In genomic region chr10:20330246-20330645, GRCh38 we compare ENCODE assay signal across 24 cellular contexts.
A peak's percentile ranks its signal among the peaks of the same experiment; 100 is the strongest.
DNase-seq lines count a peak whose midpoint lies in the region; ATAC-seq and TF ChIP-seq lines count a peak whose summit lies in the region.
"Had no signal": no experiment of that assay in that cellular context is flagged by ENCODE, and none has a peak within 500 bp of the region (broad histone marks: within the 10 kb centered on the region; RNA-seq: fewer than 3 reads in every experiment).

No MANE protein-coding gene starts in this region.

- H3K4me3 ChIP-seq in Jurkat, Clone E6-1 (ENCODE audit: low read length): no peak overlapping the region
- H3K4me3 ChIP-seq in mesendoderm (ENCODE audit: low read length): no peak overlapping the region
- H3K4me3 ChIP-seq: A549; BLaER1 treated with 17β-estradiol and CSF1 and Interleukin-3, amounts not matched to agents 10 nM and 100 nM; GM23338 had no signal

- no peaks in the 10 kb centered on the region; the same call in 1 of the 2 replicates for H3K27me3 Mint-ChIP-seq in WTC11 (ENCODE audit: low read depth)
- H3K27me3 Mint-ChIP-seq in activated naive CD8-positive, alpha-beta T cell treated with anti-CD3 and anti-CD28 coated beads for 36 hours: no peaks in the 10 kb centered on the region
- H3K27me3 Mint-ChIP-seq: CD4-positive, alpha-beta T cell; CD8-positive, alpha-beta memory T cell had no signal

- no peak overlapping the region for H3K18ac ChIP-seq in mesendoderm (ENCODE audit: low read length)

- CTCF ChIA-PET in WTC11 (lab: Charles Lee): no interaction called here

- H3K9me3 Mint-ChIP-seq in WTC11: peaks cover 42% of the 10 kb centered on the region
- peaks cover 9% of the 10 kb centered on the region for H3K9me3 Mint-ChIP-seq in activated naive CD8-positive, alpha-beta T cell treated with anti-CD3 and anti-CD28 coated beads for 36 hours

- no peak overlapping the region for H4K5ac ChIP-seq in mesendoderm (ENCODE audit: low read length)

- no peak overlapping the region for H3K27ac Mint-ChIP-seq in WTC11
- H3K27ac Mint-ChIP-seq in activated naive CD8-positive, alpha-beta T cell treated with anti-CD3 and anti-CD28 coated beads for 36 hours: no peak overlapping the region
- H3K27ac Mint-ChIP-seq: CD14-positive monocyte; CD4-positive, alpha-beta T cell; CD8-positive, alpha-beta memory T cell; GM23338 had no signal

- no peaks in the 10 kb centered on the region for H3K27me3 ChIP-seq in mesendoderm (ENCODE audit: insufficient read depth, low read length, poor library complexity)
- H3K27me3 ChIP-seq: BE2C; BLaER1 treated with 17β-estradiol and CSF1 and Interleukin-3, amounts not matched to agents 10 nM and 100 nM had no signal

- POLR2A ChIA-PET in WTC11 (lab: Charles Lee): no interaction called here

- no peaks in the 10 kb centered on the region for H3K36me3 ChIP-seq in mesendoderm (ENCODE audit: control insufficient read depth, insufficient read depth, low read length)
- H3K36me3 ChIP-seq: BE2C; BLaER1 treated with 17β-estradiol and CSF1 and Interleukin-3, amounts not matched to agents 10 nM and 100 nM had no signal

- H3K9ac ChIP-seq in mesendoderm (ENCODE audit: low read length): no peak overlapping the region
- H3K9ac ChIP-seq: BLaER1 treated with 17β-estradiol and CSF1 and Interleukin-3, amounts not matched to agents 10 nM and 100 nM had no signal

- H3K36me3 Mint-ChIP-seq in WTC11: peaks cover 24% of the 10 kb centered on the region
- H3K36me3 Mint-ChIP-seq in activated naive CD8-positive, alpha-beta T cell treated with anti-CD3 and anti-CD28 coated beads for 36 hours: no peaks in the 10 kb centered on the region
- H3K36me3 Mint-ChIP-seq: CD14-positive monocyte; CD8-positive, alpha-beta memory T cell had no signal

- peaks cover 2% of the 10 kb centered on the region; the same call in 1 of the 2 replicates for H3K4me1 Mint-ChIP-seq in WTC11
- H3K4me1 Mint-ChIP-seq in activated naive CD8-positive, alpha-beta T cell treated with anti-CD3 and anti-CD28 coated beads for 36 hours: no peaks in the 10 kb centered on the region
- H3K4me1 Mint-ChIP-seq: CD14-positive monocyte; CD8-positive, alpha-beta memory T cell; GM23338 had no signal

- H3K79me1 ChIP-seq in mesendoderm (ENCODE audit: low read length): no peaks in the 10 kb centered on the region

- H3K4ac ChIP-seq in mesendoderm (ENCODE audit: low read depth, low read length): no peak overlapping the region

- H2BK120ac ChIP-seq in mesendoderm (ENCODE audit: low read depth, low read length): no peak overlapping the region

- H3K79me2 ChIP-seq in mesendoderm (ENCODE audit: control insufficient read depth, insufficient read depth, low read length): no peaks in the 10 kb centered on the region

- no peak overlapping the region for H2AK5ac ChIP-seq in mesendoderm (ENCODE audit: low read length)

- no peak overlapping the region for H4K8ac ChIP-seq in mesendoderm (ENCODE audit: low read depth, low read length)

- intact Hi-C loops in left ventricle myocardium superior (cut with micrococcal nuclease): no loop called here

- H2BK5ac ChIP-seq in mesendoderm (ENCODE audit: low read length): no peak overlapping the region

- no peak overlapping the region for H3K27ac ChIP-seq in mesendoderm (ENCODE audit: low read depth, low read length)
- H3K27ac ChIP-seq: A549; BLaER1 treated with 17β-estradiol and CSF1 and Interleukin-3, amounts not matched to agents 10 nM and 100 nM had no signal

- no CpG with 5 or more reads among the region's 1 CpG for WGBS in mesendoderm (ENCODE audit: extremely low coverage, insufficient coverage, low lambda C conversion rate)

- H3K56ac ChIP-seq in mesendoderm (ENCODE audit: low read length): peak overlapping the region; percentile 6

- DNase-seq in ELF-1 (ENCODE audit: low read depth, low spot score) (peak; percentile 93), WTC11 (ENCODE audit: low spot score) (no peak), mesendoderm (peak; percentile 94), left ventricle myocardium superior (no peak)
- DNase-seq in Jurkat, Clone E6-1 (ENCODE audit: low read depth, low spot score): peak; percentile 6
- DNase-seq in activated naive CD8-positive, alpha-beta T cell treated with anti-CD3 and anti-CD28 coated beads for 36 hours: no peak
- DNase-seq in activated CD8-positive, alpha-beta memory T cell treated with anti-CD3 and anti-CD28 coated beads, Interleukin-2, amount 50 U/mL, for 48 hours: no peak
- DNase-seq: 8988T; ACHN; AML-193; BE2C; CD4-positive, alpha-beta T cell; CD8-positive, alpha-beta memory T cell; DMS 273 treated with DMSO at 0.1 percent for 48 hours; DMS79; EL; GF-D8; H7 had no signal

- no peak overlapping the region for H2BK15ac ChIP-seq in mesendoderm (replicated peaks; ENCODE audit: low read depth)

- no peaks in the 10 kb centered on the region for H3K4me1 ChIP-seq in mesendoderm (ENCODE audit: control insufficient read depth, low read depth, low read length)
- H3K4me1 ChIP-seq: A549, BE2C had no signal

- no peak overlapping the region for H3K4me2 ChIP-seq in mesendoderm (ENCODE audit: low read length)
- H3K4me2 ChIP-seq: A549; BLaER1 treated with 17β-estradiol and CSF1 and Interleukin-3, amounts not matched to agents 10 nM and 100 nM; GM23338 had no signal

- no peak overlapping the region for H3K23ac ChIP-seq in mesendoderm (ENCODE audit: low read length)

- H3K4me3 Mint-ChIP-seq in WTC11: no peak overlapping the region
- no peak overlapping the region for H3K4me3 Mint-ChIP-seq in activated naive CD8-positive, alpha-beta T cell treated with anti-CD3 and anti-CD28 coated beads for 36 hours
- H3K4me3 Mint-ChIP-seq: CD14-positive monocyte; CD4-positive, alpha-beta T cell; CD8-positive, alpha-beta memory T cell; GM23338 had no signal

- no peak for TF ChIP-seq CTCF in WTC11 (IDR thresholded peaks at IDR 0.05)

- peak; percentile 44 for ATAC-seq in WTC11
- ATAC-seq in SK-N-SH treated with all-trans-retinoic acid at 6 μM for 48 hours: no peak
- no peak for ATAC-seq in left ventricle myocardium superior
- ATAC-seq: A549, GM23338, HCT116 had no signal

TF ChIP-seq in WTC11, 78 proteins besides CTCF, POLR2A, EP300 and RAD21 (continues in another document):
- no peak for TF ChIP-seq ERG (CRISPR knock-in tag; IDR thresholded peaks at IDR 0.05)
- no peak for TF ChIP-seq ZSCAN18 (CRISPR knock-in tag; IDR thresholded peaks at IDR 0.05)

TF ChIP-seq in SK-N-SH treated with all-trans-retinoic acid at 6 μM for 48 hours, 23 proteins besides CTCF, POLR2A, EP300 and RAD21:
- TF ChIP-seq SNAI2 (CRISPR knock-in tag; IDR thresholded peaks at IDR 0.05): no peak
- no peak for TF ChIP-seq RARB (CRISPR knock-in tag; IDR thresholded peaks at IDR 0.05)
- TF ChIP-seq PPARA (CRISPR knock-in tag; IDR thresholded peaks at IDR 0.05; ENCODE audit: borderline replicate concordance): no peak
- TF ChIP-seq ARNTL (CRISPR knock-in tag; IDR thresholded peaks at IDR 0.05; ENCODE audit: borderline replicate concordance, low read depth): no peak
- TF ChIP-seq, protein P1, sequence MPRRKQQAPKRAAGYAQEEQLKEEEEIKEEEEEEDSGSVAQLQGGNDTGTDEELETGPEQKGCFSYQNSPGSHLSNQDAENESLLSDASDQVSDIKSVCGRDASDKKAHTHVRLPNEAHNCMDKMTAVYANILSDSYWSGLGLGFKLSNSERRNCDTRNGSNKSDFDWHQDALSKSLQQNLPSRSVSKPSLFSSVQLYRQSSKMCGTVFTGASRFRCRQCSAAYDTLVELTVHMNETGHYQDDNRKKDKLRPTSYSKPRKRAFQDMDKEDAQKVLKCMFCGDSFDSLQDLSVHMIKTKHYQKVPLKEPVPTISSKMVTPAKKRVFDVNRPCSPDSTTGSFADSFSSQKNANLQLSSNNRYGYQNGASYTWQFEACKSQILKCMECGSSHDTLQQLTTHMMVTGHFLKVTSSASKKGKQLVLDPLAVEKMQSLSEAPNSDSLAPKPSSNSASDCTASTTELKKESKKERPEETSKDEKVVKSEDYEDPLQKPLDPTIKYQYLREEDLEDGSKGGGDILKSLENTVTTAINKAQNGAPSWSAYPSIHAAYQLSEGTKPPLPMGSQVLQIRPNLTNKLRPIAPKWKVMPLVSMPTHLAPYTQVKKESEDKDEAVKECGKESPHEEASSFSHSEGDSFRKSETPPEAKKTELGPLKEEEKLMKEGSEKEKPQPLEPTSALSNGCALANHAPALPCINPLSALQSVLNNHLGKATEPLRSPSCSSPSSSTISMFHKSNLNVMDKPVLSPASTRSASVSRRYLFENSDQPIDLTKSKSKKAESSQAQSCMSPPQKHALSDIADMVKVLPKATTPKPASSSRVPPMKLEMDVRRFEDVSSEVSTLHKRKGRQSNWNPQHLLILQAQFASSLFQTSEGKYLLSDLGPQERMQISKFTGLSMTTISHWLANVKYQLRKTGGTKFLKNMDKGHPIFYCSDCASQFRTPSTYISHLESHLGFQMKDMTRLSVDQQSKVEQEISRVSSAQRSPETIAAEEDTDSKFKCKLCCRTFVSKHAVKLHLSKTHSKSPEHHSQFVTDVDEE (CRISPR knock-in tag; IDR thresholded peaks at IDR 0.05): no peak
- TF ChIP-seq GLIS3 (CRISPR knock-in tag; IDR thresholded peaks at IDR 0.05): no peak
- TF ChIP-seq TCF4 (CRISPR knock-in tag; IDR thresholded peaks at IDR 0.05; ENCODE audit: borderline replicate concordance): no peak
- TF ChIP-seq ZNF565 (CRISPR knock-in tag; conservative IDR thresholded peaks at IDR 0.05; ENCODE audit: low read depth): no peak
- TF ChIP-seq BACH2 (CRISPR knock-in tag; IDR thresholded peaks at IDR 0.05; ENCODE audit: borderline replicate concordance): no peak
- no peak for TF ChIP-seq ESRRG (CRISPR knock-in tag; IDR thresholded peaks at IDR 0.05)
- TF ChIP-seq ZNF8 (CRISPR knock-in tag; IDR thresholded peaks at IDR 0.05): no peak

Comparison
In these comparisons a context has a peak if more than half of its experiments do, and no peak if none do; other contexts are left out.
1. DNase-seq: peak in ELF-1 (single experiment), Jurkat, Clone E6-1 (single experiment) and mesendoderm (single experiment); none in WTC11 (single experiment), activated naive CD8-positive, alpha-beta T cell treated with anti-CD3 and anti-CD28 coated beads for 36 hours (single experiment), activated CD8-positive, alpha-beta memory T cell treated with anti-CD3 and anti-CD28 coated beads, Interleukin-2, amount 50 U/mL, for 48 hours (single experiment) and left ventricle myocardium superior (single experiment).